16 cellular contexts compared by ENCODE assay signal in the genomic region with DNA sequence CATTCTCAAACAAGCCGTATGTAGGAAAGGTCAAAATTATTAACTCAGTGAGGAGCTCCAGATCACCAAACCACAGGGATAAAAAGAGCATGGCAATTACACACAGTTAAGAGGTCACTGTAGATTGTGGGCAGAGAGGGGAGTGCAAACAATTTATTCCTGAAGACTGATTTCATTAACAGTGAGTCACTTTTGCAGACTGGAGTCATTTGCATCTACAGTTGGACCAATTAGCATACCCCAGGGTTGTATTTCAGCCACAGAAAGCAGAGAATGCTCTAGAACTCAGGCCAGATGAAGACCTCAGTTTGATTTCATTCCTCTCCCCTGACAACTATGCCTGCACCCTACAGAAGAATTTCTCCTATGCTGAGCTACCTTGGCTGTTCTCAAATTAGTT. TPM values are rescaled to one million over a fixed set of nuclear protein-coding genes. Genes with fewer than 3 reads are reported as not detected.
DNase-seq lines count a peak whose midpoint lies in the region; ATAC-seq and TF ChIP-seq lines count a peak whose summit lies in the region.
"Had no signal": no experiment of that assay in that cellular context is flagged by ENCODE, and none has a peak within 500 bp of the region (broad histone marks: within the 10 kb centered on the region; RNA-seq: fewer than 3 reads in every experiment).

No MANE protein-coding gene starts in this region.

- no peak overlapping the region for H3K4me3 ChIP-seq in AG09309 (ENCODE audit: control insufficient read depth, low read depth, low read length)
- H3K4me3 ChIP-seq: BLaER1 treated with 17β-estradiol and CSF1 and Interleukin-3, amounts not matched to agents 10 nM and 100 nM; gastroesophageal sphincter; upper lobe of left lung had no signal

- H3K9me3 Mint-ChIP-seq in HFFc6 (no peaks in the 10 kb centered on the region; the same call in 1 of the 2 replicates), WTC11 (no peaks in the 10 kb centered on the region)

- H3K36me3 Mint-ChIP-seq in HFFc6 (ENCODE audit: low read depth) = no peaks in the 10 kb centered on the region
- no peaks in the 10 kb centered on the region for H3K36me3 Mint-ChIP-seq in WTC11

- TF ChIP-seq CTCF in AG09309 (IDR thresholded peaks at IDR 0.05; ENCODE audit: control insufficient read depth, insufficient read depth, low read depth, low read length, missing control alignments) (no peak), HFFc6 (IDR thresholded peaks at IDR 0.05) (no peak), WTC11 (IDR thresholded peaks at IDR 0.05) (no peak)

- POLR2A ChIA-PET in WTC11 (lab: Charles Lee) = no interaction called here

- H3K4me3 Mint-ChIP-seq in HFFc6 = no peak overlapping the region
- H3K4me3 Mint-ChIP-seq in WTC11 = no peak overlapping the region
- H3K4me3 Mint-ChIP-seq: naive B cell had no signal

- DNase-seq in AG09309 (ENCODE audit: low read depth) = peak; percentile 21
- DNase-seq in HFFc6 = peak; percentile 65
- DNase-seq in WTC11 (ENCODE audit: low spot score) = no peak
- DNase-seq in iris pigment epithelial cell (ENCODE audit: low read depth) = peak; percentile 73
- DNase-seq in NK-92 (lab: John Stamatoyannopoulos, UW; ENCODE audit: unreplicated experiment) = no peak
- DNase-seq in NCI-H2029 (lab: John Stamatoyannopoulos, UW) = no peak
- no peak for DNase-seq in inferior parietal cortex (ENCODE audit: extremely low spot score)
- DNase-seq: GOT3; naive B cell; NCI-H2107; retina; stimulated activated CD4-positive, alpha-beta T cell treated with anti-CD3 and anti-CD28 coated beads, Interleukin-2, amount 100 ng/mL, for 24 hours; upper lobe of left lung had no signal

- CTCF ChIA-PET in WTC11 (lab: Charles Lee) = interaction anchor here (1.2 kb wide), 1 partner anchor 7 kb away, joined by 4 read pairs; no protein-coding TSS in a partner anchor

- ATAC-seq in WTC11 = peak; percentile 34
- ATAC-seq in activated CD4-positive, CD25-positive, alpha-beta regulatory T cell treated with anti-CD3 and anti-CD28 coated beads, Interleukin-2, amount 50 U/mL, for 24 hours = no peak
- ATAC-seq: gastroesophageal sphincter had no signal

- H3K27ac Mint-ChIP-seq in HFFc6 (peak overlapping the region; percentile 15; the same call in 1 of the 2 replicates), WTC11 (peak overlapping the region; percentile 73)
- H3K27ac Mint-ChIP-seq: naive B cell had no signal

- H3K4me1 Mint-ChIP-seq in HFFc6 (ENCODE audit: low read depth) (peaks cover 17% of the 10 kb centered on the region), WTC11 (peaks cover 12% of the 10 kb centered on the region)

- H3K27me3 Mint-ChIP-seq in HFFc6 (ENCODE audit: insufficient read depth) = peaks cover 4% of the 10 kb centered on the region; the same call in 1 of the 2 replicates
- no peaks in the 10 kb centered on the region; the same call in 1 of the 2 replicates for H3K27me3 Mint-ChIP-seq in WTC11 (ENCODE audit: low read depth)
- H3K27me3 Mint-ChIP-seq: naive B cell had no signal

TF ChIP-seq in WTC11, 78 proteins besides CTCF, POLR2A, EP300 and RAD21:
- no peak for TF ChIP-seq ATF1 (CRISPR knock-in tag; IDR thresholded peaks at IDR 0.05)
- no peak for TF ChIP-seq FOXJ3 (CRISPR knock-in tag; IDR thresholded peaks at IDR 0.05; ENCODE audit: borderline replicate concordance)
- TF ChIP-seq FOXP1 (CRISPR knock-in tag; IDR thresholded peaks at IDR 0.05; ENCODE audit: borderline replicate concordance) = no peak
- TF ChIP-seq, protein P1, sequence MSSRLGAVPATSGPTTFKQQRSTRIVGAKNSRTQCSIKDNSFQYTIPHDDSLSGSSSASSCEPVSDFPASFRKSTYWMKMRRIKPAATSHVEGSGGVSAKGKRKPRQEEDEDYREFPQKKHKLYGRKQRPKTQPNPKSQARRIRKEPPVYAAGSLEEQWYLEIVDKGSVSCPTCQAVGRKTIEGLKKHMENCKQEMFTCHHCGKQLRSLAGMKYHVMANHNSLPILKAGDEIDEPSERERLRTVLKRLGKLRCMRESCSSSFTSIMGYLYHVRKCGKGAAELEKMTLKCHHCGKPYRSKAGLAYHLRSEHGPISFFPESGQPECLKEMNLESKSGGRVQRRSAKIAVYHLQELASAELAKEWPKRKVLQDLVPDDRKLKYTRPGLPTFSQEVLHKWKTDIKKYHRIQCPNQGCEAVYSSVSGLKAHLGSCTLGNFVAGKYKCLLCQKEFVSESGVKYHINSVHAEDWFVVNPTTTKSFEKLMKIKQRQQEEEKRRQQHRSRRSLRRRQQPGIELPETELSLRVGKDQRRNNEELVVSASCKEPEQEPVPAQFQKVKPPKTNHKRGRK (CRISPR knock-in tag; IDR thresholded peaks at IDR 0.05; ENCODE audit: borderline replicate concordance) = no peak
- no peak for TF ChIP-seq FOXK1 (CRISPR knock-in tag; IDR thresholded peaks at IDR 0.05)
- TF ChIP-seq NR2C2 (CRISPR knock-in tag; IDR thresholded peaks at IDR 0.05) = no peak
- TF ChIP-seq KAT7 (CRISPR knock-in tag; IDR thresholded peaks at IDR 0.05; ENCODE audit: borderline replicate concordance) = no peak
- no peak for TF ChIP-seq GTF2I (CRISPR knock-in tag; conservative IDR thresholded peaks at IDR 0.05)
- TF ChIP-seq, protein P2, sequence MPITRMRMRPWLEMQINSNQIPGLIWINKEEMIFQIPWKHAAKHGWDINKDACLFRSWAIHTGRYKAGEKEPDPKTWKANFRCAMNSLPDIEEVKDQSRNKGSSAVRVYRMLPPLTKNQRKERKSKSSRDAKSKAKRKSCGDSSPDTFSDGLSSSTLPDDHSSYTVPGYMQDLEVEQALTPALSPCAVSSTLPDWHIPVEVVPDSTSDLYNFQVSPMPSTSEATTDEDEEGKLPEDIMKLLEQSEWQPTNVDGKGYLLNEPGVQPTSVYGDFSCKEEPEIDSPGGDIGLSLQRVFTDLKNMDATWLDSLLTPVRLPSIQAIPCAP (CRISPR knock-in tag; IDR thresholded peaks at IDR 0.05) = no peak
- TF ChIP-seq JUN (CRISPR knock-in tag; IDR thresholded peaks at IDR 0.05) = no peak
- TF ChIP-seq, protein P3, sequence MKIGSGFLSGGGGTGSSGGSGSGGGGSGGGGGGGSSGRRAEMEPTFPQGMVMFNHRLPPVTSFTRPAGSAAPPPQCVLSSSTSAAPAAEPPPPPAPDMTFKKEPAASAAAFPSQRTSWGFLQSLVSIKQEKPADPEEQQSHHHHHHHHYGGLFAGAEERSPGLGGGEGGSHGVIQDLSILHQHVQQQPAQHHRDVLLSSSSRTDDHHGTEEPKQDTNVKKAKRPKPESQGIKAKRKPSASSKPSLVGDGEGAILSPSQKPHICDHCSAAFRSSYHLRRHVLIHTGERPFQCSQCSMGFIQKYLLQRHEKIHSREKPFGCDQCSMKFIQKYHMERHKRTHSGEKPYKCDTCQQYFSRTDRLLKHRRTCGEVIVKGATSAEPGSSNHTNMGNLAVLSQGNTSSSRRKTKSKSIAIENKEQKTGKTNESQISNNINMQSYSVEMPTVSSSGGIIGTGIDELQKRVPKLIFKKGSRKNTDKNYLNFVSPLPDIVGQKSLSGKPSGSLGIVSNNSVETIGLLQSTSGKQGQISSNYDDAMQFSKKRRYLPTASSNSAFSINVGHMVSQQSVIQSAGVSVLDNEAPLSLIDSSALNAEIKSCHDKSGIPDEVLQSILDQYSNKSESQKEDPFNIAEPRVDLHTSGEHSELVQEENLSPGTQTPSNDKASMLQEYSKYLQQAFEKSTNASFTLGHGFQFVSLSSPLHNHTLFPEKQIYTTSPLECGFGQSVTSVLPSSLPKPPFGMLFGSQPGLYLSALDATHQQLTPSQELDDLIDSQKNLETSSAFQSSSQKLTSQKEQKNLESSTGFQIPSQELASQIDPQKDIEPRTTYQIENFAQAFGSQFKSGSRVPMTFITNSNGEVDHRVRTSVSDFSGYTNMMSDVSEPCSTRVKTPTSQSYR (CRISPR knock-in tag; IDR thresholded peaks at IDR 0.05) = no peak
- TF ChIP-seq RORB (CRISPR knock-in tag; IDR thresholded peaks at IDR 0.05) = no peak
- TF ChIP-seq TCF7 (CRISPR knock-in tag; IDR thresholded peaks at IDR 0.05; ENCODE audit: low read depth) = no peak
- TF ChIP-seq MXD4 (CRISPR knock-in tag; IDR thresholded peaks at IDR 0.05; ENCODE audit: borderline replicate concordance) = no peak
- TF ChIP-seq MYBL2 (CRISPR knock-in tag; IDR thresholded peaks at IDR 0.05) = no peak
- no peak for TF ChIP-seq PRRX2 (CRISPR knock-in tag; IDR thresholded peaks at IDR 0.05)

RNA-seq across cellular contexts. Expression of a gene that starts 40.1 kb away (rescaled TPM):
- total RNA-seq in HFFc6 (2021; fragmentation: NEBNext Ultra II Directional; extraction: Animal tissue kit (Norgen Biotek cat#: 25700)) = 1 to 10 TPM; 7.0 to 9.9 (median 9.1) TPM
- 11.6 to 15.0 TPM (median 14.7 TPM) in 3 replicates for total RNA-seq in WTC11 (2021)

Comparison
In these comparisons a context has a peak if more than half of its experiments do, and no peak if none do; other contexts are left out.
1. DNase-seq: peak in AG09309 (single experiment), HFFc6 (single experiment) and iris pigment epithelial cell (single experiment); none in WTC11 (single experiment), NK-92 (single experiment), NCI-H2029 (single experiment) and inferior parietal cortex (single experiment).